19 cellular contexts compared by ENCODE assay signal in the genomic region with DNA sequence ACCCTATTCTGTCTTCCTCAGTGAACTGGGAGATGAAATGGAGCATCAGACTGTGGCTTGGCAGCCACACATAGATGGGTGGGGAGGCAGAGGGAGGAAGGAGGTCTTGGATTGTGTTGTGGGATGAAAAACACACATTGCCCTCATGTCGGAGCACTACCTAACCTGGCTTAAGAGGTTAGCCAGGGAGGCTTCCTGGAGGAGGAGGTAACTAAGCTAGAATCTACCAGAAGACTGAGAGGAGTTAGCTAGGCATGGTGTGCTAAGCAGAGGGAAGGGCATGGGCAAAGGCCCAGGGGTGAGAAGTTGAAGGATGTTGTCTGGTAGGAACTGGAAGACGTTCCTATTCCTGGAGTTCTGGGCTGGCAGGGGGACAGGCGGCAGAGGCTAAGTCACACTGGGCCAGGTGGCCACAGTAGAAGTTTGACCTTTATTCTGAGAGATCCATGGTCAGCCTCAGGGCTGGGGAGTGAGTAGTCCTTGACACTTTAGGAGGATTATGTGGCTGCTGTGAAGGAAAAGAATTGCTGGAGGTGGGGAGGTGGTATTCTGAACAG. TPM values are rescaled to one million over a fixed set of nuclear protein-coding genes. Genes with fewer than 3 reads are reported as not detected.
DNase-seq lines count a peak whose midpoint lies in the region; ATAC-seq and TF ChIP-seq lines count a peak whose summit lies in the region.
"Had no signal": no experiment of that assay in that cellular context is flagged by ENCODE, and none has a peak within 500 bp of the region (broad histone marks: within the 10 kb centered on the region; RNA-seq: fewer than 3 reads in every experiment).

No MANE protein-coding gene starts in this region.

- H3K27ac Mint-ChIP-seq in progenitor cell of endocrine pancreas = peak overlapping the region; percentile 41

- H3K4me3 Mint-ChIP-seq in progenitor cell of endocrine pancreas (ENCODE audit: low read depth) = no peak overlapping the region

- H3K9me3 Mint-ChIP-seq in progenitor cell of endocrine pancreas (ENCODE audit: low read depth) = no peaks in the 10 kb centered on the region

- H3K4me1 Mint-ChIP-seq in progenitor cell of endocrine pancreas (ENCODE audit: low read depth) = peaks cover 25% of the 10 kb centered on the region

- no peak overlapping the region for H3K4me3 ChIP-seq in lower lobe of right lung
- H3K4me3 ChIP-seq: MG63 had no signal

- H3K36me3 Mint-ChIP-seq in progenitor cell of endocrine pancreas (ENCODE audit: insufficient read depth) = no peaks in the 10 kb centered on the region

- ATAC-seq in lower lobe of right lung (no peak), left ventricle myocardium superior (no peak)
- ATAC-seq: SK-N-SH treated with all-trans-retinoic acid at 6 μM for 48 hours had no signal

- H3K27me3 ChIP-seq in lower lobe of right lung (ENCODE audit: low read depth) = peaks cover 11% of the 10 kb centered on the region
- H3K27me3 ChIP-seq: MG63 had no signal

- H3K9me3 ChIP-seq in lower lobe of right lung = no peaks in the 10 kb centered on the region
- H3K9me3 ChIP-seq: MG63 had no signal

- TF ChIP-seq CTCF in VCaP (conservative IDR thresholded peaks at IDR 0.05) (no peak), lower lobe of right lung (IDR thresholded peaks at IDR 0.05) (no peak), progenitor cell of endocrine pancreas (IDR thresholded peaks at IDR 0.05; ENCODE audit: unreplicated experiment) (no peak)

- no peaks in the 10 kb centered on the region for H3K36me3 ChIP-seq in lower lobe of right lung
- H3K36me3 ChIP-seq: MG63 had no signal

- H3K27me3 Mint-ChIP-seq in progenitor cell of endocrine pancreas = peaks cover 7% of the 10 kb centered on the region

- DNase-seq in lower lobe of right lung (peak; percentile 10), progenitor cell of endocrine pancreas (ENCODE audit: low spot score, unreplicated experiment) (no peak), cardiac septum (ENCODE audit: low spot score) (no peak), NCI-H128 (lab: John Stamatoyannopoulos, UW; ENCODE audit: unreplicated experiment) (no peak), occipital lobe (lab: John Stamatoyannopoulos, UW) (no peak), left ventricle myocardium superior (no peak)
- DNase-seq: DMS79 treated with DMSO at 0.1 percent for 48 hours, H7, MG63, NCI-H1092, NCI-H1694, NCI-H2107, NCI-H2227 treated with DMSO at 0.1 percent for 48 hours, NCI-H510A treated with DMSO at 0.1 percent for 48 hours, NCI-H82, RPMI8226, SIG-M5 had no signal

- peak overlapping the region; percentile 99; the same call in 1 of the 2 replicates for H3K27ac ChIP-seq in VCaP
- H3K27ac ChIP-seq in lower lobe of right lung = no peak overlapping the region

- peaks cover 68% of the 10 kb centered on the region for H3K4me1 ChIP-seq in lower lobe of right lung

- intact Hi-C loops in lower lobe of right lung (cut with DNase I) = no loop called here
- intact Hi-C loops in cardiac septum (cut with DNase I) = no loop called here
- intact Hi-C loops in left ventricle myocardium superior (cut with micrococcal nuclease) = no loop called here

RNA-seq across cellular contexts. Expression of a gene that starts 7.7 kb away (rescaled TPM):
- 103 TPM for total RNA-seq in lower lobe of right lung
- total RNA-seq in progenitor cell of endocrine pancreas = 45.1 and 45.8 TPM in 2 replicates
- total RNA-seq in cardiac septum = 10.6 TPM
- total RNA-seq in occipital lobe = 0.94 TPM
- 13.2 TPM for total RNA-seq in left ventricle myocardium superior

RNA-seq across cellular contexts. Expression of a gene that starts 23.1 kb away (rescaled TPM):
- total RNA-seq in lower lobe of right lung = 18.3 TPM
- 22.0 and 22.5 TPM in 2 replicates for total RNA-seq in progenitor cell of endocrine pancreas
- total RNA-seq in cardiac septum = 8.6 TPM
- 8.6 TPM for total RNA-seq in occipital lobe
- total RNA-seq in left ventricle myocardium superior = 8.5 TPM
